In the genomic region with DNA sequence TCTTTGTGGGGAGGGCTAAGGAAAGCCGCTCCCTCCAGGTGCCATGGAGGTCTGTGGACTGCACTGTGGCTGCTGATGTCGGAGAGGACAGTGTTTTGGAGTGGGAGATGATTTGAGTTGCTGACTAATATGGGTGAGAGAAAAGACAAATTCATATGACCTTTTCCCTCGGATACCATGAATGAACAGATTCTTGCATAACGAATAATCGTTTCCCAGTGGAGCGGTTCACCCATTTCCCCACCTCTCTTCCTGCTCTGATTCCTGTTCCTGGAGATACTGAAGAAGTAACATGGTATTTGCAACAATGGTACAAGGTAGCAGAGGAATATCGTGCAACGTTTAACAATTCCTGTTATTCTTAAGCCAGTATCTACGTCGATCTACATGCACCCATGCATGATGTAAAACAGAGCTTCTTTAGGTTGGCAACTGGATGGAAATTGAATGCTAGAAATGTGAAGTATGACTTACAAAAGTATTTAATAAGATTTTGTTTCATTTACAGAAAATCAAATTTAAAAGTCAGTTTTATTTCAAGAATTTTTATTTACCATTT, we compare ENCODE assay signal across 19 cellular contexts.
"Had no signal": no experiment of that assay in that cellular context is flagged by ENCODE, and none has a peak within 500 bp of the region (broad histone marks: within the 10 kb centered on the region; RNA-seq: fewer than 3 reads in every experiment).

No MANE protein-coding gene starts in this region.

- H3K27ac Mint-ChIP-seq: activated CD4-positive, alpha-beta memory T cell treated with anti-CD3 and anti-CD28 coated beads, Interleukin-2, amount 10 ng/mL, durations not matched to agents 7 days and 5 days; activated CD8-positive, alpha-beta memory T cell treated with anti-CD3 and anti-CD28 coated beads, Interleukin-2, amount 10 ng/mL, durations not matched to agents 7 days and 5 days; activated T-helper 2 cell treated with anti-CD3 and anti-CD28 coated beads, Interferon-gamma antibody, Interleukin-2, Interleukin-4, amounts not matched to agents 10 μg/mL and 5 μg/mL and 100 μg/mL, durations not matched to agents 14 hours and 24 hours and 36 hours; T-helper 2 cell treated with Interferon-gamma antibody and Interleukin-4, amounts not matched to agents 5 μg/mL and 100 μg/mL, for 36 hours had no signal

- H3K36me3 ChIP-seq: colonic mucosa, thyroid gland had no signal

- H3K4me3 Mint-ChIP-seq: activated CD4-positive, alpha-beta memory T cell treated with anti-CD3 and anti-CD28 coated beads, Interleukin-2, amount 10 ng/mL, durations not matched to agents 7 days and 5 days; activated CD8-positive, alpha-beta memory T cell treated with anti-CD3 and anti-CD28 coated beads, Interleukin-2, amount 10 ng/mL, durations not matched to agents 7 days and 5 days; central memory CD8-positive, alpha-beta T cell; natural killer cell treated with Interleukin-12 subunit alpha and Interleukin-12 subunit beta and Interleukin-15 and Interleukin-18, amount 100 ng/mL, for 72 hours; T-helper 2 cell treated with Interferon-gamma antibody and Interleukin-4, amounts not matched to agents 5 μg/mL and 100 μg/mL, for 36 hours had no signal

- H3K9me3 Mint-ChIP-seq: activated CD4-positive, alpha-beta memory T cell treated with anti-CD3 and anti-CD28 coated beads, Interleukin-2, amount 10 ng/mL, durations not matched to agents 7 days and 5 days; activated T-helper 2 cell treated with anti-CD3 and anti-CD28 coated beads, Interferon-gamma antibody, Interleukin-2, Interleukin-4, amounts not matched to agents 10 μg/mL and 5 μg/mL and 100 μg/mL, durations not matched to agents 14 hours and 24 hours and 36 hours; central memory CD8-positive, alpha-beta T cell; natural killer cell treated with Interleukin-12 subunit alpha and Interleukin-12 subunit beta and Interleukin-15 and Interleukin-18, amount 100 ng/mL, for 72 hours; T-helper 2 cell treated with Interferon-gamma antibody and Interleukin-4, amounts not matched to agents 5 μg/mL and 100 μg/mL, for 36 hours had no signal

- H3K36me3 Mint-ChIP-seq: activated CD8-positive, alpha-beta memory T cell treated with anti-CD3 and anti-CD28 coated beads, Interleukin-2, amount 10 ng/mL, durations not matched to agents 7 days and 5 days; natural killer cell treated with Interleukin-12 subunit alpha and Interleukin-12 subunit beta and Interleukin-15 and Interleukin-18, amount 100 ng/mL, for 72 hours had no signal

- H3K4me1 Mint-ChIP-seq: activated CD4-positive, alpha-beta memory T cell treated with anti-CD3 and anti-CD28 coated beads, Interleukin-2, amount 10 ng/mL, durations not matched to agents 7 days and 5 days; activated CD8-positive, alpha-beta memory T cell treated with anti-CD3 and anti-CD28 coated beads, Interleukin-2, amount 10 ng/mL, durations not matched to agents 7 days and 5 days; central memory CD8-positive, alpha-beta T cell had no signal

- H3K4me3 ChIP-seq: colonic mucosa, lung, thyroid gland had no signal

- ATAC-seq: activated CD8-positive, alpha-beta memory T cell treated with anti-CD3 and anti-CD28 coated beads, Interleukin-2, amount 10 ng/mL, durations not matched to agents 7 days and 5 days; left lobe of liver; natural killer cell treated with Interleukin-12 subunit alpha and Interleukin-12 subunit beta and Interleukin-15 and Interleukin-18, amount 100 ng/mL, for 72 hours had no signal

- H3K27me3 ChIP-seq: colonic mucosa, thyroid gland had no signal

- H3K9me3 ChIP-seq: colonic mucosa, thyroid gland had no signal

- H3K27ac ChIP-seq: colonic mucosa, thyroid gland had no signal

- H3K27me3 Mint-ChIP-seq: activated CD4-positive, alpha-beta memory T cell treated with anti-CD3 and anti-CD28 coated beads, Interleukin-2, amount 10 ng/mL, durations not matched to agents 7 days and 5 days; central memory CD8-positive, alpha-beta T cell; natural killer cell treated with Interleukin-12 subunit alpha and Interleukin-12 subunit beta and Interleukin-15 and Interleukin-18, amount 100 ng/mL, for 72 hours had no signal

- DNase-seq: activated CD4-positive, alpha-beta memory T cell treated with anti-CD3 and anti-CD28 coated beads, Interleukin-2, amount 10 ng/mL, durations not matched to agents 7 days and 5 days; activated CD4-positive, alpha-beta T cell treated with anti-CD3 and anti-CD28 coated beads for 48 hours; activated CD4-positive, CD25-positive, alpha-beta regulatory T cell; activated CD8-positive, alpha-beta memory T cell treated with anti-CD3 and anti-CD28 coated beads, Interleukin-2, amount 10 ng/mL, durations not matched to agents 7 days and 5 days; activated naive CD4-positive, alpha-beta T cell treated with anti-CD3 and anti-CD28 coated beads, Interleukin-2, amount 50 U/mL, for 16 hours; colonic mucosa; erythroblast; hypothalamus; stimulated activated CD4-positive, alpha-beta T cell treated with anti-CD3 and anti-CD28 coated beads, Interleukin-12 subunit alpha, Interleukin-12 subunit beta, amount 100 ng/mL, for 4 hours; stimulated activated CD4-positive, alpha-beta T cell treated with anti-CD3 and anti-CD28 coated beads, Interleukin-1b, Interleukin-23, amount 100 ng/mL, for 48 hours; stimulated activated CD8-positive, alpha-beta memory T cell treated with anti-CD3 and anti-CD28 coated beads, Interleukin-4, amount 100 ng/mL, for 48 hours; stimulated activated naive CD4-positive, alpha-beta T cell had no signal
